Comparison of ENCODE assay signal across 1 cellular context in the genomic region with DNA sequence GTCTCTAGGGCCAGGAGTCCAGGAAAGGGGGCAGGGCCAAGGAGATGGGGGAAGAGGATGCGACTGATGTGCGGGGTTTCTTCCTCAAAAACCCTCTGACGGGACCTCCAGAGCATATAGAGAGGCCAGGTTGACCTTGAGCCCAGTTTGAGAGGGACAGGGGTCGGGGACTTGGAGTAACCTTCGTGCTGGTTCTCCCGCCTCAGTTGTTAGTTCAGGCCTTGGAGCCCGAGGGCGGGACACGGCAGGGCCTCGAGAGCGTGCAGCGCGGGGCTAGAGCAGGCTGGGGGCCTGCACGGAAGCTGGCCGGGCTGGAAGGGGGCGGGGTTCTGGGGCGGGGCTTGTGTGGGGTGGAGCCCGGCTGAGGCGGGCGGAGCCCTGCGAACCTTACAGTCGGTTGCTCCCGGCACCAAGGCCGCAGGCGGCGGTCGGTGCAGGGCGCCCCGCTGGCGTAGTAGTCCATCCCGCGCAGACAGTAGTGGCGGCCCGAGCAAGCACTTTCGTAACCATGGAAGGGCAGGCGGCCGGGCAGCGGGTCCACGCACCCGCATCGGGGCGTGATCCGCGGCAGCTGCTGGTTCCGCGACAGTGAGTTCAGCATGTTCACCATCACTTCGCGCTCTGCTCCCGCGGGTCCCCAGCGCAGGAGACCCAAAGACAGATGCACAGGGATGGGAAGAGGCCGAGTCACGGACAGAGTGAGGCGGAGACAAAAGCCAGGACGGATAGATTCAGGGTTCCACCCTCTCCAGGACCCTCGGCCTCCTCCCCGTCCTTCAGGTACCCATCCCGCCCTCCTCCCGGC.
TF ChIP-seq lines count a peak whose summit lies in the region.

No MANE protein-coding gene starts in this region.

TF ChIP-seq in GM12878, 131 proteins besides CTCF, POLR2A, EP300 and RAD21:
- TF ChIP-seq, protein P1, sequence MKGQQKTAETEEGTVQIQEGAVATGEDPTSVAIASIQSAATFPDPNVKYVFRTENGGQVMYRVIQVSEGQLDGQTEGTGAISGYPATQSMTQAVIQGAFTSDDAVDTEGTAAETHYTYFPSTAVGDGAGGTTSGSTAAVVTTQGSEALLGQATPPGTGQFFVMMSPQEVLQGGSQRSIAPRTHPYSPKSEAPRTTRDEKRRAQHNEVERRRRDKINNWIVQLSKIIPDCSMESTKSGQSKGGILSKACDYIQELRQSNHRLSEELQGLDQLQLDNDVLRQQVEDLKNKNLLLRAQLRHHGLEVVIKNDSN (IDR thresholded peaks at IDR 0.05; ENCODE audit: borderline replicate concordance, extremely low read length, insufficient read depth, low read depth, low read length) = no peak
- TF ChIP-seq BHLHE40 (IDR thresholded peaks at IDR 0.05; ENCODE audit: borderline replicate concordance in 1 of 2, low read depth in 2 of 2, low read length in 1 of 2) (peak in 1 of 2 experiments; percentile 19; a peak in 1 of 4 replicates), CHD1 (IDR thresholded peaks at IDR 0.05; ENCODE audit: low read depth, low read length) (no peak), NFIC (IDR thresholded peaks at IDR 0.05; ENCODE audit: low read depth, low read length) (no peak), NFXL1 (IDR thresholded peaks at IDR 0.05; ENCODE audit: borderline replicate concordance) (no peak), BRCA1 (IDR thresholded peaks at IDR 0.05; ENCODE audit: low read depth, low read length) (no peak), SMAD1 (IDR thresholded peaks at IDR 0.05; ENCODE audit: low read depth, partially characterized antibody) (no peak), HDAC6 (IDR thresholded peaks at IDR 0.05; ENCODE audit: unreplicated experiment) (no peak), CBFB (IDR thresholded peaks at IDR 0.05; ENCODE audit: low read depth) (no peak), CBX3 (IDR thresholded peaks at IDR 0.05; ENCODE audit: borderline replicate concordance, low read depth) (no peak), EZH2 (IDR thresholded peaks at IDR 0.05; ENCODE audit: borderline replicate concordance, control insufficient read depth, low read depth, low read length) (0 out of 2 replicates have a peak, but pooled peaks have one; percentile 27), TARDBP (IDR thresholded peaks at IDR 0.05; ENCODE audit: borderline replicate concordance) (no peak), PAX5 (IDR thresholded peaks at IDR 0.05; ENCODE audit: borderline replicate concordance, low read depth, low read length) (no peak), GATAD2B (conservative IDR thresholded peaks at IDR 0.05; ENCODE audit: low read depth) (no peak), NFYA (IDR thresholded peaks at IDR 0.05; ENCODE audit: borderline replicate concordance, low read depth, low read length) (no peak), TCF7 (IDR thresholded peaks at IDR 0.05; ENCODE audit: borderline replicate concordance) (no peak), CBX5 (IDR thresholded peaks at IDR 0.05; ENCODE audit: low read depth) (no peak), MEF2A (IDR thresholded peaks at IDR 0.05; ENCODE audit: insufficient read depth, low read depth, low read length) (no peak)
- TF ChIP-seq, protein P2, sequence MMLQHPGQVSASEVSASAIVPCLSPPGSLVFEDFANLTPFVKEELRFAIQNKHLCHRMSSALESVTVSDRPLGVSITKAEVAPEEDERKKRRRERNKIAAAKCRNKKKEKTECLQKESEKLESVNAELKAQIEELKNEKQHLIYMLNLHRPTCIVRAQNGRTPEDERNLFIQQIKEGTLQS (IDR thresholded peaks at IDR 0.05; ENCODE audit: borderline replicate concordance, extremely low read depth, low read depth, low read length) = no peak
- TF ChIP-seq, protein P3, sequence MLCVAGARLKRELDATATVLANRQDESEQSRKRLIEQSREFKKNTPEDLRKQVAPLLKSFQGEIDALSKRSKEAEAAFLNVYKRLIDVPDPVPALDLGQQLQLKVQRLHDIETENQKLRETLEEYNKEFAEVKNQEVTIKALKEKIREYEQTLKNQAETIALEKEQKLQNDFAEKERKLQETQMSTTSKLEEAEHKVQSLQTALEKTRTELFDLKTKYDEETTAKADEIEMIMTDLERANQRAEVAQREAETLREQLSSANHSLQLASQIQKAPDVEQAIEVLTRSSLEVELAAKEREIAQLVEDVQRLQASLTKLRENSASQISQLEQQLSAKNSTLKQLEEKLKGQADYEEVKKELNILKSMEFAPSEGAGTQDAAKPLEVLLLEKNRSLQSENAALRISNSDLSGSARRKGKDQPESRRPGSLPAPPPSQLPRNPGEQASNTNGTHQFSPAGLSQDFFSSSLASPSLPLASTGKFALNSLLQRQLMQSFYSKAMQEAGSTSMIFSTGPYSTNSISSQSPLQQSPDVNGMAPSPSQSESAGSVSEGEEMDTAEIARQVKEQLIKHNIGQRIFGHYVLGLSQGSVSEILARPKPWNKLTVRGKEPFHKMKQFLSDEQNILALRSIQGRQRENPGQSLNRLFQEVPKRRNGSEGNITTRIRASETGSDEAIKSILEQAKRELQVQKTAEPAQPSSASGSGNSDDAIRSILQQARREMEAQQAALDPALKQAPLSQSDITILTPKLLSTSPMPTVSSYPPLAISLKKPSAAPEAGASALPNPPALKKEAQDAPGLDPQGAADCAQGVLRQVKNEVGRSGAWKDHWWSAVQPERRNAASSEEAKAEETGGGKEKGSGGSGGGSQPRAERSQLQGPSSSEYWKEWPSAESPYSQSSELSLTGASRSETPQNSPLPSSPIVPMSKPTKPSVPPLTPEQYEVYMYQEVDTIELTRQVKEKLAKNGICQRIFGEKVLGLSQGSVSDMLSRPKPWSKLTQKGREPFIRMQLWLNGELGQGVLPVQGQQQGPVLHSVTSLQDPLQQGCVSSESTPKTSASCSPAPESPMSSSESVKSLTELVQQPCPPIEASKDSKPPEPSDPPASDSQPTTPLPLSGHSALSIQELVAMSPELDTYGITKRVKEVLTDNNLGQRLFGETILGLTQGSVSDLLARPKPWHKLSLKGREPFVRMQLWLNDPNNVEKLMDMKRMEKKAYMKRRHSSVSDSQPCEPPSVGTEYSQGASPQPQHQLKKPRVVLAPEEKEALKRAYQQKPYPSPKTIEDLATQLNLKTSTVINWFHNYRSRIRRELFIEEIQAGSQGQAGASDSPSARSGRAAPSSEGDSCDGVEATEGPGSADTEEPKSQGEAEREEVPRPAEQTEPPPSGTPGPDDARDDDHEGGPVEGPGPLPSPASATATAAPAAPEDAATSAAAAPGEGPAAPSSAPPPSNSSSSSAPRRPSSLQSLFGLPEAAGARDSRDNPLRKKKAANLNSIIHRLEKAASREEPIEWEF (IDR thresholded peaks at IDR 0.05; ENCODE audit: insufficient replicate concordance, low read depth, low read length) = no peak
- TF ChIP-seq, protein P4, sequence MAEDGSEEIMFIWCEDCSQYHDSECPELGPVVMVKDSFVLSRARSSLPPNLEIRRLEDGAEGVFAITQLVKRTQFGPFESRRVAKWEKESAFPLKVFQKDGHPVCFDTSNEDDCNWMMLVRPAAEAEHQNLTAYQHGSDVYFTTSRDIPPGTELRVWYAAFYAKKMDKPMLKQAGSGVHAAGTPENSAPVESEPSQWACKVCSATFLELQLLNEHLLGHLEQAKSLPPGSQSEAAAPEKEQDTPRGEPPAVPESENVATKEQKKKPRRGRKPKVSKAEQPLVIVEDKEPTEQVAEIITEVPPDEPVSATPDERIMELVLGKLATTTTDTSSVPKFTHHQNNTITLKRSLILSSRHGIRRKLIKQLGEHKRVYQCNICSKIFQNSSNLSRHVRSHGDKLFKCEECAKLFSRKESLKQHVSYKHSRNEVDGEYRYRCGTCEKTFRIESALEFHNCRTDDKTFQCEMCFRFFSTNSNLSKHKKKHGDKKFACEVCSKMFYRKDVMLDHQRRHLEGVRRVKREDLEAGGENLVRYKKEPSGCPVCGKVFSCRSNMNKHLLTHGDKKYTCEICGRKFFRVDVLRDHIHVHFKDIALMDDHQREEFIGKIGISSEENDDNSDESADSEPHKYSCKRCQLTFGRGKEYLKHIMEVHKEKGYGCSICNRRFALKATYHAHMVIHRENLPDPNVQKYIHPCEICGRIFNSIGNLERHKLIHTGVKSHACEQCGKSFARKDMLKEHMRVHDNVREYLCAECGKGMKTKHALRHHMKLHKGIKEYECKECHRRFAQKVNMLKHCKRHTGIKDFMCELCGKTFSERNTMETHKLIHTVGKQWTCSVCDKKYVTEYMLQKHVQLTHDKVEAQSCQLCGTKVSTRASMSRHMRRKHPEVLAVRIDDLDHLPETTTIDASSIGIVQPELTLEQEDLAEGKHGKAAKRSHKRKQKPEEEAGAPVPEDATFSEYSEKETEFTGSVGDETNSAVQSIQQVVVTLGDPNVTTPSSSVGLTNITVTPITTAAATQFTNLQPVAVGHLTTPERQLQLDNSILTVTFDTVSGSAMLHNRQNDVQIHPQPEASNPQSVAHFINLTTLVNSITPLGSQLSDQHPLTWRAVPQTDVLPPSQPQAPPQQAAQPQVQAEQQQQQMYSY (CRISPR knock-in tag; IDR thresholded peaks at IDR 0.05) = no peak
- TF ChIP-seq, protein P5, sequence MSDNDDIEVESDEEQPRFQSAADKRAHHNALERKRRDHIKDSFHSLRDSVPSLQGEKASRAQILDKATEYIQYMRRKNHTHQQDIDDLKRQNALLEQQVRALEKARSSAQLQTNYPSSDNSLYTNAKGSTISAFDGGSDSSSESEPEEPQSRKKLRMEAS (IDR thresholded peaks at IDR 0.05; ENCODE audit: low read depth, low read length) = peak; percentile 55; the same call in 1 of the 2 replicates
